ENCODE assay signal across 9 cellular contexts in genomic region chr17:63476494-63476856, GRCh38. TPM values are rescaled to one million over a fixed set of nuclear protein-coding genes. Genes with fewer than 3 reads are reported as not detected.
DNase-seq lines count a peak whose midpoint lies in the region; ATAC-seq, FAIRE-seq and TF ChIP-seq lines count a peak whose summit lies in the region.
"Had no signal": no experiment of that assay in that cellular context is flagged by ENCODE, and none has a peak within 500 bp of the region (broad histone marks: within the 10 kb centered on the region; RNA-seq: fewer than 3 reads in every experiment).

No MANE protein-coding gene starts in this region.

- H3K36me3 ChIP-seq in K562 (ENCODE audit: control insufficient read depth, insufficient read depth, low read length) = no peaks in the 10 kb centered on the region
- no peaks in the 10 kb centered on the region for H3K36me3 ChIP-seq in HepG2 (replicated peaks in 1 of 2; ENCODE audit: control insufficient read depth in 1 of 2, insufficient read depth in 2 of 2, low read length in 2 of 2)
- H3K36me3 ChIP-seq in vagina = no peaks in the 10 kb centered on the region
- H3K36me3 ChIP-seq: neutrophil had no signal

- H3K79me2 ChIP-seq in K562 (ENCODE audit: control insufficient read depth, insufficient read depth, low read length) = no peaks in the 10 kb centered on the region
- H3K79me2 ChIP-seq in HepG2 (ENCODE audit: insufficient read depth, low read length) = no peaks in the 10 kb centered on the region

- BruUV-seq in K562 (replicated peaks; lab: Mats Ljungman, UMichigan) (no TSS peak), HepG2 (replicated peaks; lab: Mats Ljungman, UMichigan) (no TSS peak)

- H3K9me3 ChIP-seq in K562 (replicated peaks; ENCODE audit: control insufficient read depth, insufficient read depth, low read depth, low read length) (no peaks in the 10 kb centered on the region), HepG2 (ENCODE audit: low read length) (no peaks in the 10 kb centered on the region), vagina (no peaks in the 10 kb centered on the region)
- H3K9me3 ChIP-seq: neutrophil had no signal

- DNase-seq in D721Med (ENCODE audit: insufficient read length, low spot score) (peak; percentile 70), K562 (ENCODE audit: extremely low read depth in 1 of 4, low spot score in 3 of 4) (peak; percentile 53 to 84 (median 76)), HepG2 (ENCODE audit: low spot score) (no peak), vagina (ENCODE audit: extremely low spot score in 2 of 2) (no peak), pons (ENCODE audit: low spot score) (no peak)

- intact Hi-C loops in K562 (cut with micrococcal nuclease) = no loop called here
- intact Hi-C loops in HepG2 (cut with micrococcal nuclease; ENCODE audit: unreplicated experiment) = no loop called here
- intact Hi-C loops in vagina (cut with DNase I) = loop anchor here (5.0 kb wide), 1 partner anchor 44 kb away; no protein-coding TSS in a partner anchor

- H3K9me1 ChIP-seq in K562 (ENCODE audit: control insufficient read depth, insufficient read depth, low read length) = no peaks in the 10 kb centered on the region

- peak; percentile 50 for ATAC-seq in K562
- ATAC-seq in HepG2 = peak; percentile 47
- ATAC-seq in HG03354 (IDR thresholded peaks at IDR 0.05; ENCODE audit: poor library complexity, severe bottlenecking, unreplicated experiment) = no peak
- no peak for ATAC-seq in GM21526 (IDR thresholded peaks at IDR 0.05; ENCODE audit: low FRiP score, unreplicated experiment)

- CTCF ChIA-PET in K562 (lab: Yijun Ruan, JAX; ENCODE audit: low intra/inter-chr PET ratio) (interaction anchor here (4.3 kb wide), 1 partner anchor 51 kb away, joined by 35 read pairs; no protein-coding TSS in a partner anchor), HepG2 (lab: Yijun Ruan, JAX; ENCODE audit: low intra/inter-chr PET ratio, low total read pairs) (interaction anchor here (5.3 kb wide), 1 partner anchor 52 kb away, joined by 53 read pairs; no protein-coding TSS in a partner anchor)

- TF ChIP-seq CTCF in D721Med (IDR thresholded peaks at IDR 0.05; ENCODE audit: insufficient read depth, missing control alignments) (no peak), K562 (IDR thresholded peaks at IDR 0.05 in 2 of 3, conservative IDR thresholded peaks at IDR 0.05 in 1 of 3; ENCODE audit: insufficient read depth in 2 of 3, low read depth in 1 of 3, low read length in 3 of 3) (no peak), HepG2 (CRISPR knock-in tag; IDR thresholded peaks at IDR 0.05) (no peak), vagina (IDR thresholded peaks at IDR 0.05) (no peak)

- no peak overlapping the region for H3K27ac ChIP-seq in K562 (ENCODE audit: extremely low read depth, low read depth, low read length)
- no peak overlapping the region for H3K27ac ChIP-seq in HepG2 (ENCODE audit: extremely low read length, insufficient read depth, low read length)
- peak overlapping the region; percentile 10 for H3K27ac ChIP-seq in vagina
- H3K27ac ChIP-seq: neutrophil had no signal

- H3K27me3 ChIP-seq in K562 (ENCODE audit: control insufficient read depth in 2 of 2, insufficient read depth in 2 of 2, low read length in 2 of 2) (no peaks in the 10 kb centered on the region), HepG2 (ENCODE audit: control insufficient read depth in 1 of 2, insufficient read depth in 2 of 2, low read length in 2 of 2) (peaks cover 26 to 79% of the 10 kb centered on the region in 2 experiments), vagina (no peaks in the 10 kb centered on the region)

- H3K4me3 ChIP-seq in K562 = peak overlapping the region; percentile 45
- H3K4me3 ChIP-seq in HepG2 (replicated peaks in 1 of 3; ENCODE audit: insufficient read depth in 1 of 3, low read depth in 2 of 3, low read length in 3 of 3) = peak overlapping the region; percentile 53 to 68 (median 55); a peak in 5 of 6 replicates
- H3K4me3 ChIP-seq in vagina = peak overlapping the region; percentile 43 to 60

- TF ChIP-seq POLR2A in K562 (conservative IDR thresholded peaks at IDR 0.05) (no peak), HepG2 (IDR thresholded peaks at IDR 0.05; ENCODE audit: insufficient read depth in 1 of 2, low read depth in 2 of 2, low read length in 2 of 2) (no peak), vagina (IDR thresholded peaks at IDR 0.05) (no peak)

- H3K4me1 ChIP-seq in K562 (replicated peaks in 1 of 2; ENCODE audit: control insufficient read depth in 2 of 2, insufficient read depth in 2 of 2, low read length in 2 of 2) (peaks cover 27 to 45% of the 10 kb centered on the region in 2 experiments), HepG2 (ENCODE audit: insufficient read depth, low read length) (peaks cover 28% of the 10 kb centered on the region), vagina (peaks cover 32% of the 10 kb centered on the region)

- TF ChIP-seq RAD21 in Ishikawa (IDR thresholded peaks at IDR 0.05; ENCODE audit: low read depth) (no peak), K562 (CRISPR knock-in tag; conservative IDR thresholded peaks at IDR 0.05 in 1 of 2, IDR thresholded peaks at IDR 0.05 in 1 of 2) (no peak), HepG2 (CRISPR knock-in tag; IDR thresholded peaks at IDR 0.05) (no peak)

- TF ChIP-seq EP300 in Ishikawa (IDR thresholded peaks at IDR 0.05; ENCODE audit: borderline replicate concordance) (no peak), K562 (IDR thresholded peaks at IDR 0.05; ENCODE audit: low read length) (no peak), HepG2 (IDR thresholded peaks at IDR 0.05; ENCODE audit: low read depth in 2 of 2, low read length in 2 of 2) (no peak), HepG2 (CRISPR knock-in tag; IDR thresholded peaks at IDR 0.05; ENCODE audit: borderline replicate concordance) (no peak)

- H3K9ac ChIP-seq in K562 (ENCODE audit: insufficient read depth in 1 of 2, low read depth in 2 of 2, low read length in 2 of 2) (peak overlapping the region in 1 of 2 experiments; percentile 77; a peak in 3 of 4 replicates), HepG2 (ENCODE audit: insufficient read depth, low read depth, low read length) (no peak overlapping the region)

- peak overlapping the region; percentile 73 for H2AFZ ChIP-seq in K562 (ENCODE audit: low read depth, low read length)
- no peak overlapping the region for H2AFZ ChIP-seq in HepG2 (ENCODE audit: low read length)

- H4K20me1 ChIP-seq in K562 (replicated peaks; ENCODE audit: control insufficient read depth, insufficient read depth, low read length) (no peaks in the 10 kb centered on the region), HepG2 (ENCODE audit: insufficient read depth, low read length) (peaks cover 3% of the 10 kb centered on the region; the same call in 1 of the 2 replicates)

- WGBS in K562 (ENCODE audit: insufficient coverage, low coverage, missing lambda C conversion rate) = 0% methylated on average over 14 of the region's 34 CpGs
- WGBS in HepG2 (ENCODE audit: low lambda C conversion rate) = 0% methylated on average over 2 of the region's 34 CpGs

- H3K4me2 ChIP-seq in K562 (ENCODE audit: insufficient read depth, low read length) (peak overlapping the region; percentile 41; the same call in 1 of the 2 replicates), HepG2 (ENCODE audit: low read depth, low read length) (peak overlapping the region; percentile 86)

- in situ Hi-C loops in K562 (cut with MboI) (loop anchor here (5.0 kb wide), 1 partner anchor 54 kb away; no protein-coding TSS in a partner anchor), HepG2 (cut with HindIII; ENCODE audit: extremely low pct_ligation_motif_present, low pct_unique_long_range_greater_than_20kb) (loop anchor here (5.0 kb wide), 1 partner anchor 54 kb away; no protein-coding TSS in a partner anchor)

- POLR2A ChIA-PET in K562 (lab: Yijun Ruan, JAX) (interaction anchor here (1.0 kb wide), 1 partner anchor 32 kb away, joined by 3 read pairs; no protein-coding TSS in a partner anchor), HepG2 (lab: Yijun Ruan, JAX) (no interaction called here)

- FAIRE-seq in D721Med (lab: Jason Lieb, UNC) (no peak), K562 (lab: Jason Lieb, UNC) (no peak), HepG2 (lab: Jason Lieb, UNC) (no peak)

RNA-seq across cellular contexts. Expression of gene ACE, which starts 0.4 kb away (rescaled TPM):
- total RNA-seq in K562 (2011; cell fraction: chromatin; rRNA removed; ENCODE audit: low replicate concordance) = 7.6 and 13.1 TPM in 2 replicates
- 8.2 and 9.7 TPM in 2 replicates for total RNA-seq in K562 (2011; cell fraction: nucleolus; rRNA removed)
- total RNA-seq in K562 (2011; cell fraction: nucleoplasm; rRNA removed) = 6.2 and 6.5 TPM in 2 replicates
- total RNA-seq in K562 (2014; rRNA removed) (0.61 and 2.5 TPM in 2 replicates), K562 (2014; rRNA removed; fragmentation: Illumina TruSeq; extraction: Trizol) (0.18 and 0.29 TPM in 2 replicates), K562 (2015; rRNA removed; fragmentation: Illumina TruSeq; extraction: Trizol) (0.34 and 0.54 TPM in 2 replicates), K562 (2021) (1.6 and 1.8 TPM in 2 replicates), HepG2 (2016; rRNA removed; fragmentation: Illumina TruSeq; extraction: Trizol) (0.13 TPM in 1 of 2 replicates, not detected in the other), vagina (9.6 TPM)
- polyA plus RNA-seq in K562 (2011; rRNA removed) (0.22 and 0.29 TPM in 2 replicates), K562 (2014; fragmentation: Illumina TruSeq; extraction: Trizol) (0.39 and 0.53 TPM in 2 replicates), K562 (2014; fragmentation: Nextera tagmentation; extraction: Ambion mirVana) (under 1 TPM in 1 of 2 experiments, not detected in 1; 0.07 TPM), K562 (2014; rRNA removed) (0.71 and 1.7 TPM in 2 replicates), HepG2 (2011; rRNA removed) (0.03 and 0.08 TPM in 2 replicates)
- polyA plus RNA-seq in K562 (2011; cell fraction: cytosol; rRNA removed) = 0.63 and 1.3 TPM in 2 replicates
- 0.95 and 3.8 TPM in 2 replicates for polyA plus RNA-seq in K562 (2011; cell fraction: nucleus; rRNA removed)
- 1.7 and 2.6 TPM in 2 replicates for polyA plus RNA-seq in K562 (2012)
- 0.21 and 0.95 TPM in 2 replicates for polyA minus RNA-seq in K562 (2011; rRNA and poly(A)+ RNA removed)
- polyA minus RNA-seq in K562 (2011; cell fraction: cytosol; rRNA and poly(A)+ RNA removed) = 1.2 TPM in 2 replicates
- polyA minus RNA-seq in K562 (2011; cell fraction: nucleus; rRNA and poly(A)+ RNA removed) = 1.7 and 3.2 TPM in 2 replicates
- not detected in 2 replicates for total RNA-seq in HepG2 (2016; cell fraction: cytosol; rRNA removed; fragmentation: Illumina TruSeq; extraction: Trizol; ENCODE audit: low read depth)
- 0.15 TPM in 1 of 2 replicates, not detected in the other for total RNA-seq in HepG2 (2016; cell fraction: insoluble cytoplasmic fraction; rRNA removed; fragmentation: Illumina TruSeq; extraction: Trizol)
- not detected in 2 replicates for total RNA-seq in HepG2 (2016; cell fraction: membrane; rRNA removed; fragmentation: Illumina TruSeq; extraction: Trizol)
- not detected in 2 replicates for total RNA-seq in HepG2 (2016; cell fraction: nucleus; rRNA removed; fragmentation: Illumina TruSeq; extraction: Trizol)
- 0.05 TPM in 1 of 2 replicates, not detected in the other for polyA plus RNA-seq in HepG2 (2011; cell fraction: cytosol; rRNA removed)
- 0.09 and 0.11 TPM in 2 replicates for polyA plus RNA-seq in HepG2 (2011; cell fraction: nucleus; rRNA removed)
- polyA plus RNA-seq in HepG2 (2012) = 0.13 and 0.23 TPM in 2 replicates
- polyA plus RNA-seq in HepG2 (2016; cell fraction: cytosol; fragmentation: Illumina TruSeq; extraction: Trizol; ENCODE audit: low read depth) = not detected in 2 replicates
- not detected in 2 replicates for polyA plus RNA-seq in HepG2 (2016; cell fraction: insoluble cytoplasmic fraction; fragmentation: Illumina TruSeq; extraction: Trizol; ENCODE audit: low read depth)
- polyA plus RNA-seq in HepG2 (2016; cell fraction: membrane; fragmentation: Illumina TruSeq; extraction: Trizol; ENCODE audit: low read depth) = not detected in 2 replicates
- polyA plus RNA-seq in HepG2 (2016; cell fraction: nucleus; fragmentation: Illumina TruSeq; extraction: Trizol; ENCODE audit: insufficient read depth, low read depth) = 0.56 TPM in 1 of 2 replicates, not detected in the other
- polyA minus RNA-seq in HepG2 (2011; rRNA and poly(A)+ RNA removed; ENCODE audit: low replicate concordance) = 0.37 TPM in 1 of 2 replicates, not detected in the other
- not detected in 2 replicates for polyA minus RNA-seq in HepG2 (2011; cell fraction: cytosol; rRNA and poly(A)+ RNA removed)
- 0.26 TPM in 1 of 2 replicates, not detected in the other for polyA minus RNA-seq in HepG2 (2011; cell fraction: nucleus; rRNA and poly(A)+ RNA removed)

RNA-seq across cellular contexts. Expression of gene CYB561, which starts 30.4 kb away (rescaled TPM):
- total RNA-seq in K562 (2011; cell fraction: chromatin; rRNA removed; ENCODE audit: low replicate concordance) = 16.5 and 48.0 TPM in 2 replicates
- 47.9 and 50.5 TPM in 2 replicates for total RNA-seq in K562 (2011; cell fraction: nucleolus; rRNA removed)
- 29.9 and 34.5 TPM in 2 replicates for total RNA-seq in K562 (2011; cell fraction: nucleoplasm; rRNA removed)
- total RNA-seq in K562 (2014; rRNA removed) = 21.0 and 25.8 TPM in 2 replicates
- total RNA-seq in K562 (2014; rRNA removed; fragmentation: Illumina TruSeq; extraction: Trizol) = 11.9 and 12.8 TPM in 2 replicates
- total RNA-seq in K562 (2015; rRNA removed; fragmentation: Illumina TruSeq; extraction: Trizol) = 15.8 and 17.4 TPM in 2 replicates
- total RNA-seq in K562 (2021) = 26.3 and 30.8 TPM in 2 replicates
- 15.0 and 16.5 TPM in 2 replicates for polyA plus RNA-seq in K562 (2011; rRNA removed)
- polyA plus RNA-seq in K562 (2011; cell fraction: cytosol; rRNA removed) = 16.0 and 38.6 TPM in 2 replicates
- polyA plus RNA-seq in K562 (2011; cell fraction: nucleus; rRNA removed) = 19.6 and 33.1 TPM in 2 replicates
- polyA plus RNA-seq in K562 (2012) = 26.4 and 40.7 TPM in 2 replicates
- polyA plus RNA-seq in K562 (2014; fragmentation: Illumina TruSeq; extraction: Trizol) = 21.6 and 25.2 TPM in 2 replicates
- 1 to 10 TPM; 4.0 to 4.9 TPM for polyA plus RNA-seq in K562 (2014; fragmentation: Nextera tagmentation; extraction: Ambion mirVana)
- polyA plus RNA-seq in K562 (2014; rRNA removed) = 27.9 and 31.3 TPM in 2 replicates
- polyA minus RNA-seq in K562 (2011; rRNA and poly(A)+ RNA removed) = 7.6 and 10.9 TPM in 2 replicates
- 16.5 and 26.0 TPM in 2 replicates for polyA minus RNA-seq in K562 (2011; cell fraction: cytosol; rRNA and poly(A)+ RNA removed)
- polyA minus RNA-seq in K562 (2011; cell fraction: nucleus; rRNA and poly(A)+ RNA removed) = 15.5 and 21.2 TPM in 2 replicates
- total RNA-seq in HepG2 (2016; rRNA removed; fragmentation: Illumina TruSeq; extraction: Trizol) = 3.1 and 6.7 TPM in 2 replicates
- total RNA-seq in HepG2 (2016; cell fraction: cytosol; rRNA removed; fragmentation: Illumina TruSeq; extraction: Trizol; ENCODE audit: low read depth) = 2.0 TPM in 2 replicates
- 3.7 and 6.3 TPM in 2 replicates for total RNA-seq in HepG2 (2016; cell fraction: insoluble cytoplasmic fraction; rRNA removed; fragmentation: Illumina TruSeq; extraction: Trizol)
- total RNA-seq in HepG2 (2016; cell fraction: membrane; rRNA removed; fragmentation: Illumina TruSeq; extraction: Trizol) = 5.5 and 6.5 TPM in 2 replicates
- total RNA-seq in HepG2 (2016; cell fraction: nucleus; rRNA removed; fragmentation: Illumina TruSeq; extraction: Trizol) = 3.5 and 4.9 TPM in 2 replicates
- polyA plus RNA-seq in HepG2 (2011; rRNA removed) = 1.5 and 1.6 TPM in 2 replicates
- polyA plus RNA-seq in HepG2 (2011; cell fraction: cytosol; rRNA removed) = 1.1 and 1.3 TPM in 2 replicates
- 2.1 and 2.4 TPM in 2 replicates for polyA plus RNA-seq in HepG2 (2011; cell fraction: nucleus; rRNA removed)
- 1.1 and 1.3 TPM in 2 replicates for polyA plus RNA-seq in HepG2 (2012)
- polyA plus RNA-seq in HepG2 (2016; cell fraction: cytosol; fragmentation: Illumina TruSeq; extraction: Trizol; ENCODE audit: low read depth) = 1.9 and 2.3 TPM in 2 replicates
- 3.5 and 4.0 TPM in 2 replicates for polyA plus RNA-seq in HepG2 (2016; cell fraction: insoluble cytoplasmic fraction; fragmentation: Illumina TruSeq; extraction: Trizol; ENCODE audit: low read depth)
- 4.5 and 4.6 TPM in 2 replicates for polyA plus RNA-seq in HepG2 (2016; cell fraction: membrane; fragmentation: Illumina TruSeq; extraction: Trizol; ENCODE audit: low read depth)
- polyA plus RNA-seq in HepG2 (2016; cell fraction: nucleus; fragmentation: Illumina TruSeq; extraction: Trizol; ENCODE audit: insufficient read depth, low read depth) = 9.1 TPM in 2 replicates
- polyA minus RNA-seq in HepG2 (2011; rRNA and poly(A)+ RNA removed; ENCODE audit: low replicate concordance) = 10.1 and 69.6 TPM in 2 replicates
- 1.1 TPM in 2 replicates for polyA minus RNA-seq in HepG2 (2011; cell fraction: cytosol; rRNA and poly(A)+ RNA removed)
- polyA minus RNA-seq in HepG2 (2011; cell fraction: nucleus; rRNA and poly(A)+ RNA removed) = 1.4 and 2.6 TPM in 2 replicates
- total RNA-seq in vagina = 46.2 TPM

RNA-seq across cellular contexts. Expression of gene KCNH6, which starts 46.7 kb away (rescaled TPM):
- total RNA-seq in K562 (2011; cell fraction: chromatin; rRNA removed; ENCODE audit: low replicate concordance) = not detected in 2 replicates
- not detected in 2 replicates for total RNA-seq in K562 (2011; cell fraction: nucleolus; rRNA removed)
- total RNA-seq in K562 (2011; cell fraction: nucleoplasm; rRNA removed) = not detected in 2 replicates
- not detected in 2 replicates for total RNA-seq in K562 (2014; rRNA removed)
- not detected in 2 replicates for total RNA-seq in K562 (2014; rRNA removed; fragmentation: Illumina TruSeq; extraction: Trizol)
- total RNA-seq in K562 (2015; rRNA removed; fragmentation: Illumina TruSeq; extraction: Trizol) = not detected in 2 replicates
- total RNA-seq in K562 (2021) = not detected in 2 replicates
- polyA plus RNA-seq in K562 (2011; rRNA removed) = not detected in 2 replicates
- not detected in 2 replicates for polyA plus RNA-seq in K562 (2011; cell fraction: cytosol; rRNA removed)
- polyA plus RNA-seq in K562 (2011; cell fraction: nucleus; rRNA removed) = not detected in 2 replicates
- polyA plus RNA-seq in K562 (2012) = not detected in 2 replicates
- polyA plus RNA-seq in K562 (2014; fragmentation: Illumina TruSeq; extraction: Trizol) = not detected in 2 replicates
- polyA plus RNA-seq in K562 (2014; fragmentation: Nextera tagmentation; extraction: Ambion mirVana) = not detected
- not detected in 2 replicates for polyA plus RNA-seq in K562 (2014; rRNA removed)
- not detected in 2 replicates for polyA minus RNA-seq in K562 (2011; rRNA and poly(A)+ RNA removed)
- polyA minus RNA-seq in K562 (2011; cell fraction: cytosol; rRNA and poly(A)+ RNA removed) = not detected in 2 replicates
- not detected in 2 replicates for polyA minus RNA-seq in K562 (2011; cell fraction: nucleus; rRNA and poly(A)+ RNA removed)
- total RNA-seq in HepG2 (2016; rRNA removed; fragmentation: Illumina TruSeq; extraction: Trizol) = 0.08 and 0.18 TPM in 2 replicates
- not detected in 2 replicates for total RNA-seq in HepG2 (2016; cell fraction: cytosol; rRNA removed; fragmentation: Illumina TruSeq; extraction: Trizol; ENCODE audit: low read depth)
- total RNA-seq in HepG2 (2016; cell fraction: insoluble cytoplasmic fraction; rRNA removed; fragmentation: Illumina TruSeq; extraction: Trizol) = 0.09 TPM in 1 of 2 replicates, not detected in the other
- total RNA-seq in HepG2 (2016; cell fraction: membrane; rRNA removed; fragmentation: Illumina TruSeq; extraction: Trizol) = 0.09 and 0.10 TPM in 2 replicates
- 0.13 TPM in 1 of 2 replicates, not detected in the other for total RNA-seq in HepG2 (2016; cell fraction: nucleus; rRNA removed; fragmentation: Illumina TruSeq; extraction: Trizol)
- polyA plus RNA-seq in HepG2 (2011; rRNA removed) = 0.05 and 0.18 TPM in 2 replicates
- 0.04 and 0.06 TPM in 2 replicates for polyA plus RNA-seq in HepG2 (2011; cell fraction: cytosol; rRNA removed)
- 0.19 and 0.45 TPM in 2 replicates for polyA plus RNA-seq in HepG2 (2011; cell fraction: nucleus; rRNA removed)
- polyA plus RNA-seq in HepG2 (2012) = 0.15 and 0.44 TPM in 2 replicates
- 0.05 and 0.06 TPM in 2 replicates for polyA plus RNA-seq in HepG2 (2016; cell fraction: cytosol; fragmentation: Illumina TruSeq; extraction: Trizol; ENCODE audit: low read depth)
- 0.05 TPM in 1 of 2 replicates, not detected in the other for polyA plus RNA-seq in HepG2 (2016; cell fraction: insoluble cytoplasmic fraction; fragmentation: Illumina TruSeq; extraction: Trizol; ENCODE audit: low read depth)
- polyA plus RNA-seq in HepG2 (2016; cell fraction: membrane; fragmentation: Illumina TruSeq; extraction: Trizol; ENCODE audit: low read depth) = 0.06 and 0.10 TPM in 2 replicates
- 0.12 and 0.29 TPM in 2 replicates for polyA plus RNA-seq in HepG2 (2016; cell fraction: nucleus; fragmentation: Illumina TruSeq; extraction: Trizol; ENCODE audit: insufficient read depth, low read depth)
- polyA minus RNA-seq in HepG2 (2011; rRNA and poly(A)+ RNA removed; ENCODE audit: low replicate concordance) = 0.08 TPM in 1 of 2 replicates, not detected in the other
- polyA minus RNA-seq in HepG2 (2011; cell fraction: cytosol; rRNA and poly(A)+ RNA removed) = not detected in 2 replicates
- polyA minus RNA-seq in HepG2 (2011; cell fraction: nucleus; rRNA and poly(A)+ RNA removed) = 0.13 and 0.25 TPM in 2 replicates
- total RNA-seq in vagina = not detected

Comparison
In these comparisons a context has a peak if more than half of its experiments do, and no peak if none do; other contexts are left out.
1. DNase-seq: peak in D721Med (single experiment) and K562 (4 of 4); none in HepG2 (single experiment), vagina (0 of 2) and pons (single experiment).
2. ATAC-seq: peak in K562 (single experiment) and HepG2 (single experiment); none in HG03354 (single experiment) and GM21526 (single experiment).
3. Peak in every context shown above with its lines, with median percentiles within 50 percentile points of each other: H3K4me3 ChIP-seq.